Comparison of ENCODE assay signal across 1 cellular context in genomic region chr7:46696741-46697140, GRCh38.
TF ChIP-seq lines count a peak whose summit lies in the region.

No MANE protein-coding gene starts in this region.

TF ChIP-seq in HCT116, 20 proteins besides CTCF, POLR2A, EP300 and RAD21 (continued from another document):
- TF ChIP-seq ZBTB33 (IDR thresholded peaks at IDR 0.05; ENCODE audit: extremely low read depth, insufficient replicate concordance, low read length) (no peak), REST (IDR thresholded peaks at IDR 0.05; ENCODE audit: low read depth) (no peak), CBX3 (IDR thresholded peaks at IDR 0.05; ENCODE audit: low read depth) (no peak), EZH2phosphoT487 (IDR thresholded peaks at IDR 0.05; ENCODE audit: borderline replicate concordance) (no peak), SIN3A (IDR thresholded peaks at IDR 0.05; ENCODE audit: low read depth) (no peak), POLR2AphosphoS5 (IDR thresholded peaks at IDR 0.05; ENCODE audit: low read depth, low read length) (no peak), SRF (IDR thresholded peaks at IDR 0.05; ENCODE audit: low read depth) (no peak), EGR1 (IDR thresholded peaks at IDR 0.05; ENCODE audit: low read depth) (no peak), ATF3 (IDR thresholded peaks at IDR 0.05) (no peak), TCF7L2 (IDR thresholded peaks at IDR 0.05; ENCODE audit: borderline replicate concordance, extremely low read depth, insufficient read depth, insufficient read length) (no peak), CEBPB (IDR thresholded peaks at IDR 0.05; ENCODE audit: low read depth) (no peak), ZFX (IDR thresholded peaks at IDR 0.05) (no peak), SP1 (IDR thresholded peaks at IDR 0.05; ENCODE audit: low read depth) (no peak), YY1 (IDR thresholded peaks at IDR 0.05; ENCODE audit: extremely low read depth, insufficient replicate concordance, low read depth, low read length) (no peak)
